Comparison of ENCODE assay signal across 10 cellular contexts in genomic region chr17:7444682-7445010, GRCh38. TPM values are rescaled to one million over a fixed set of nuclear protein-coding genes. Genes with fewer than 3 reads are reported as not detected.
DNase-seq lines count a peak whose midpoint lies in the region; ATAC-seq and TF ChIP-seq lines count a peak whose summit lies in the region.
"Had no signal": no experiment of that assay in that cellular context is flagged by ENCODE, and none has a peak within 500 bp of the region (broad histone marks: within the 10 kb centered on the region; RNA-seq: fewer than 3 reads in every experiment).

No MANE protein-coding gene starts in this region.

- TF ChIP-seq EP300 in upper lobe of left lung (IDR thresholded peaks at IDR 0.05): no peak

- peaks cover 0 to 51% (median 6%) of the 10 kb centered on the region in 9 donors for H3K27me3 ChIP-seq in heart left ventricle
- H3K27me3 ChIP-seq in kidney epithelial cell (ENCODE audit: control insufficient read depth, insufficient read depth, low read length): no peaks in the 10 kb centered on the region
- H3K27me3 ChIP-seq in upper lobe of left lung: peaks cover 0 to 27% (median 17%) of the 10 kb centered on the region in 4 donors

- H3K4me1 Mint-ChIP-seq in activated CD8-positive, alpha-beta T cell treated with anti-CD3 and anti-CD28 coated beads for 36 hours (ENCODE audit: low read depth): peaks cover 25% of the 10 kb centered on the region

- H3K4me3 ChIP-seq in heart left ventricle (peak overlapping the region in 11 of 12 donors; percentile 40 to 64 (median 55)), kidney epithelial cell (ENCODE audit: low read depth, low read length) (peak overlapping the region; percentile 48), upper lobe of left lung (peak overlapping the region in 3 of 4 donors; percentile 37 to 51 (median 50))

- ATAC-seq in heart left ventricle: no peak
- ATAC-seq in activated CD8-positive, alpha-beta T cell treated with anti-CD3 and anti-CD28 coated beads for 36 hours: no peak
- no peak for ATAC-seq in upper lobe of left lung (ENCODE audit: low FRiP score in 2 of 2)

- H3K9me3 ChIP-seq in heart left ventricle (no peaks in the 10 kb centered on the region), upper lobe of left lung (no peaks in the 10 kb centered on the region)

- CTCF ChIA-PET in activated CD8-positive, alpha-beta T cell treated with anti-CD3 and anti-CD28 coated beads for 36 hours (lab: Charles Lee): interaction anchor here (1.2 to 4.0 kb wide), 5 partner anchors 8 to 149 kb away, joined by 3 to 23 read pairs (median 7); partner anchors contain the start of gene TMEM102
- CTCF ChIA-PET in GM10248 (lab: Yijun Ruan, JAX): interaction anchor here (0.9 to 5.4 kb wide), 6 partner anchors 8 to 107 kb away, joined by 3 to 39 read pairs (median 4); partner anchors contain the start of gene TMEM102

- TF ChIP-seq POLR2A in heart left ventricle (IDR thresholded peaks at IDR 0.05): no peak
- no peak for TF ChIP-seq POLR2A in upper lobe of left lung (IDR thresholded peaks at IDR 0.05)

- H3K4me3 Mint-ChIP-seq in activated CD8-positive, alpha-beta T cell treated with anti-CD3 and anti-CD28 coated beads for 36 hours: peak overlapping the region; percentile 64

- H3K36me3 ChIP-seq in heart left ventricle: no peaks in the 10 kb centered on the region
- H3K36me3 ChIP-seq in kidney epithelial cell (ENCODE audit: control insufficient read depth, insufficient read depth, low read length): no peaks in the 10 kb centered on the region
- no peaks in the 10 kb centered on the region for H3K36me3 ChIP-seq in upper lobe of left lung

- H3K27me3 Mint-ChIP-seq in activated CD8-positive, alpha-beta T cell treated with anti-CD3 and anti-CD28 coated beads for 36 hours: peaks cover 57% of the 10 kb centered on the region

- TF ChIP-seq CTCF in heart left ventricle (IDR thresholded peaks at IDR 0.05) (no peak), kidney epithelial cell (IDR thresholded peaks at IDR 0.05; ENCODE audit: insufficient read depth, low read length, poor library complexity, severe bottlenecking) (no peak), upper lobe of left lung (IDR thresholded peaks at IDR 0.05) (no peak), GM10248 (IDR thresholded peaks at IDR 0.05; ENCODE audit: control extremely low read depth, extremely low read depth, low read depth, missing control alignments) (no peak)
- TF ChIP-seq CTCF in activated CD8-positive, alpha-beta T cell treated with anti-CD3 and anti-CD28 coated beads for 36 hours (IDR thresholded peaks at IDR 0.05): no peak

- H3K27ac ChIP-seq in heart left ventricle (peak overlapping the region in 6 of 12 donors; percentile 52 to 77 (median 68)), upper lobe of left lung (no peak overlapping the region)

- H3K36me3 Mint-ChIP-seq in activated CD8-positive, alpha-beta T cell treated with anti-CD3 and anti-CD28 coated beads for 36 hours (ENCODE audit: low read depth): peaks cover 14% of the 10 kb centered on the region

- no peak for DNase-seq in heart left ventricle
- no peak for DNase-seq in cardiac septum (ENCODE audit: low spot score)
- DNase-seq in activated CD8-positive, alpha-beta T cell treated with anti-CD3 and anti-CD28 coated beads for 36 hours: no peak
- no peak for DNase-seq in kidney epithelial cell (ENCODE audit: low read depth)
- no peak for DNase-seq in upper lobe of left lung
- DNase-seq in stimulated activated CD4-positive, alpha-beta T cell treated with anti-CD3 and anti-CD28 coated beads, Interleukin-12 subunit alpha, Interleukin-12 subunit beta, amount 100 ng/mL, for 4 hours: no peak
- no peak for DNase-seq in GM10248 (ENCODE audit: extremely low spot score)
- no peak for DNase-seq in activated T-cell treated with anti-CD3 and anti-CD28 coated beads, Interleukin-2, amount 50 U/mL, for 1 hour
- DNase-seq: NCI-H526 had no signal

- 9 to 28% (median 18%) methylated on average over 2 to 8 of the region's 8 CpGs for WGBS in heart left ventricle, 4 donors
- WGBS in upper lobe of left lung, 2 donors: 7 to 24% methylated on average over 2 to 5 of the region's 8 CpGs

- no peaks in the 10 kb centered on the region for H3K9me3 Mint-ChIP-seq in activated CD8-positive, alpha-beta T cell treated with anti-CD3 and anti-CD28 coated beads for 36 hours

- no peak overlapping the region for H3K27ac Mint-ChIP-seq in activated CD8-positive, alpha-beta T cell treated with anti-CD3 and anti-CD28 coated beads for 36 hours

- POLR2A ChIA-PET in activated CD8-positive, alpha-beta T cell treated with anti-CD3 and anti-CD28 coated beads for 36 hours (lab: Charles Lee): interaction anchor here (0.8 to 6.8 kb wide), 7 partner anchors 8 to 145 kb away, joined by 3 to 53 read pairs (median 5); partner anchors contain the start of genes PLSCR3, POLR2A and SOX15
- POLR2A ChIA-PET in GM10248 (lab: Yijun Ruan, JAX): interaction anchor here (1.2 to 1.7 kb wide), 2 partner anchors 40 to 41 kb away, joined by 3 to 6 read pairs; partner anchors contain the start of genes POLR2A and TMEM256

- H3K4me1 ChIP-seq in heart left ventricle: peaks cover 0 to 38% (median 19%) of the 10 kb centered on the region in 12 donors
- H3K4me1 ChIP-seq in upper lobe of left lung: peaks cover 28 to 37% (median 32%) of the 10 kb centered on the region in 4 donors

- intact Hi-C loops in heart left ventricle (cut with DNase I) (loop anchor here in 4 of 10 donors (5.0 to 10.0 kb wide), 2 partner anchors 33 to 400 kb away; partner anchors contain the start of gene ZBTB4 (in 3 of the 4)), cardiac septum (cut with DNase I) (no loop called here)
- intact Hi-C loops in activated CD8-positive, alpha-beta T cell treated with anti-CD3 and anti-CD28 coated beads for 36 hours (cut with micrococcal nuclease): no loop called here

RNA-seq across cellular contexts. Expression of gene CHRNB1, which starts 0.2 kb away (rescaled TPM):
- total RNA-seq in heart left ventricle: 10 to 100 TPM in 7 of 9 donors, 1 to 10 TPM in 2; 8.2 to 14.2 (median 11.0) TPM
- polyA plus RNA-seq in heart left ventricle: 10 to 100 TPM; 11.2 to 27.3 TPM
- total RNA-seq in cardiac septum: 9.9 TPM
- total RNA-seq in activated CD8-positive, alpha-beta T cell treated with anti-CD3 and anti-CD28 coated beads for 36 hours: 10 to 100 TPM; 11.5 to 11.7 TPM
- 19.0 and 21.6 TPM in 2 replicates for total RNA-seq in kidney epithelial cell
- 10 to 100 TPM in 1 of 6 donors, 1 to 10 TPM in 5; 1.9 to 11.5 (median 7.0) TPM for total RNA-seq in upper lobe of left lung

RNA-seq across cellular contexts. Expression of gene FGF11, which starts 5.3 kb away (rescaled TPM):
- total RNA-seq in heart left ventricle (1 to 10 TPM; 2.8 to 9.6 (median 7.8) TPM), cardiac septum (3.9 TPM), kidney epithelial cell (1.5 and 1.8 TPM in 2 replicates), upper lobe of left lung (1 to 10 TPM in 2 of 6 donors, under 1 TPM in 3, not detected in 1; 0.15 to 2.0 (median 0.57) TPM)
- polyA plus RNA-seq in heart left ventricle: 1 to 10 TPM; 1.6 to 9.6 TPM
- 10 to 100 TPM; 16.5 to 16.6 TPM for total RNA-seq in activated CD8-positive, alpha-beta T cell treated with anti-CD3 and anti-CD28 coated beads for 36 hours

RNA-seq across cellular contexts. Expression of gene TMEM102, which starts 9.4 kb away (rescaled TPM):
- total RNA-seq in heart left ventricle: 1 to 10 TPM; 1.7 to 6.8 (median 4.0) TPM
- polyA plus RNA-seq in heart left ventricle: 1 to 10 TPM; 1.8 to 4.5 TPM
- 2.6 TPM for total RNA-seq in cardiac septum
- total RNA-seq in activated CD8-positive, alpha-beta T cell treated with anti-CD3 and anti-CD28 coated beads for 36 hours: 10 to 100 TPM; 12.5 to 14.2 TPM
- total RNA-seq in kidney epithelial cell: 31.7 and 34.9 TPM in 2 replicates
- 10 to 100 TPM in 5 of 6 donors, 1 to 10 TPM in 1; 9.7 to 14.3 (median 13.1) TPM for total RNA-seq in upper lobe of left lung

RNA-seq across cellular contexts. Expression of gene SPEM3, which starts 16.0 kb away (rescaled TPM):
- not detected for total RNA-seq in heart left ventricle
- polyA plus RNA-seq in heart left ventricle: not detected
- not detected for total RNA-seq in cardiac septum
- not detected for total RNA-seq in activated CD8-positive, alpha-beta T cell treated with anti-CD3 and anti-CD28 coated beads for 36 hours
- not detected in 2 replicates for total RNA-seq in kidney epithelial cell
- total RNA-seq in upper lobe of left lung: not detected
- total RNA-seq: glomerular endothelial cell had no signal

RNA-seq across cellular contexts. Expression of gene SPEM2, which starts 19.2 kb away (rescaled TPM):
- total RNA-seq in heart left ventricle: not detected
- not detected for polyA plus RNA-seq in heart left ventricle
- not detected for total RNA-seq in cardiac septum
- not detected for total RNA-seq in activated CD8-positive, alpha-beta T cell treated with anti-CD3 and anti-CD28 coated beads for 36 hours
- not detected in 2 replicates for total RNA-seq in kidney epithelial cell
- total RNA-seq in upper lobe of left lung: not detected
- total RNA-seq: glomerular endothelial cell had no signal
